ENCODE assay signal across 8 cellular contexts in genomic region chr4:1711055-1711905, GRCh38. TPM values are rescaled to one million over a fixed set of nuclear protein-coding genes. Genes with fewer than 3 reads are reported as not detected.
DNase-seq lines count a peak whose midpoint lies in the region; ATAC-seq and TF ChIP-seq lines count a peak whose summit lies in the region.

No MANE protein-coding gene starts in this region.

- peak overlapping the region; percentile 81 to 94 (median 81) for H3K4me3 ChIP-seq in liver (ENCODE audit: low read depth in 1 of 3, low read length in 3 of 3)

- H3K27me3 ChIP-seq in liver (ENCODE audit: control insufficient read depth in 4 of 4, insufficient read depth in 4 of 4, low read length in 3 of 4), result no peaks in the 10 kb centered on the region

- DNase-seq in NCI-H748 (lab: John Stamatoyannopoulos, UW; ENCODE audit: unreplicated experiment) (peak; percentile 2), NCI-H748 treated with DMSO at 0.1 percent for 48 hours (lab: John Stamatoyannopoulos, UW) (no peak), dermis microvascular lymphatic vessel endothelial cell (ENCODE audit: low read depth in 2 of 2) (peak; percentile 28 to 74), middle frontal gyrus (ENCODE audit: extremely low spot score, low spot score) (no peak)
- DNase-seq in stimulated activated naive CD4-positive, alpha-beta T cell (lab: John Stamatoyannopoulos, UW), result peak; percentile 26 to 52 (median 41)

- TF ChIP-seq CTCF in liver (IDR thresholded peaks at IDR 0.05; ENCODE audit: low read depth, low read length, missing input control), result no peak

- H3K36me3 ChIP-seq in liver (ENCODE audit: control insufficient read depth in 4 of 4, insufficient read depth in 3 of 4, low read depth in 1 of 4, low read length in 3 of 4), result peaks cover 0 to 2% (median 2%) of the 10 kb centered on the region in 4 donors

- peak; percentile 11 for ATAC-seq in HG02970 (IDR thresholded peaks at IDR 0.05; ENCODE audit: low FRiP score, unreplicated experiment)
- ATAC-seq in SK-N-SH treated with all-trans-retinoic acid at 6 μM for 48 hours, result peak; percentile 27

- H3K9me3 ChIP-seq in liver (ENCODE audit: control insufficient read depth in 4 of 4, low read length in 3 of 4), result no peaks in the 10 kb centered on the region

- peaks cover 6 to 25% (median 17%) of the 10 kb centered on the region in 4 donors for H3K4me1 ChIP-seq in liver (ENCODE audit: control insufficient read depth in 4 of 4, insufficient read depth in 4 of 4, low read length in 3 of 4)

- WGBS in liver, result 7% methylated on average over 61 of the region's 61 CpGs

- TF ChIP-seq RAD21 in liver (IDR thresholded peaks at IDR 0.05), result no peak

- H3K27ac ChIP-seq in liver (ENCODE audit: low read depth in 1 of 2, low read length in 2 of 2), result peak overlapping the region; percentile 96 to 100

- H3K9ac ChIP-seq in liver (ENCODE audit: low read depth in 1 of 2, low read length in 2 of 2), result peak overlapping the region; percentile 87 to 90

TF ChIP-seq in SK-N-SH treated with all-trans-retinoic acid at 6 μM for 48 hours, 23 proteins besides CTCF, POLR2A, EP300 and RAD21:
- TF ChIP-seq ZNF8 (CRISPR knock-in tag; IDR thresholded peaks at IDR 0.05), result no peak
- no peak for TF ChIP-seq CSDC2 (CRISPR knock-in tag; IDR thresholded peaks at IDR 0.05)
- no peak for TF ChIP-seq ESRRG (CRISPR knock-in tag; IDR thresholded peaks at IDR 0.05)
- TF ChIP-seq ZNF565 (CRISPR knock-in tag; conservative IDR thresholded peaks at IDR 0.05; ENCODE audit: low read depth), result no peak
- TF ChIP-seq BACH2 (CRISPR knock-in tag; IDR thresholded peaks at IDR 0.05; ENCODE audit: borderline replicate concordance), result no peak
- no peak for TF ChIP-seq OSR1 (CRISPR knock-in tag; IDR thresholded peaks at IDR 0.05)
TF ChIP-seq in SK-N-SH treated with all-trans-retinoic acid at 6 μM for 48 hours: peak in this region for 0.

TF ChIP-seq in liver, 16 proteins besides CTCF, POLR2A, EP300 and RAD21:
- peak; percentile 9 for TF ChIP-seq SP1 (IDR thresholded peaks at IDR 0.05)
- peak; percentile 38 for TF ChIP-seq YY1 (IDR thresholded peaks at IDR 0.05)
- TF ChIP-seq, protein P1, sequence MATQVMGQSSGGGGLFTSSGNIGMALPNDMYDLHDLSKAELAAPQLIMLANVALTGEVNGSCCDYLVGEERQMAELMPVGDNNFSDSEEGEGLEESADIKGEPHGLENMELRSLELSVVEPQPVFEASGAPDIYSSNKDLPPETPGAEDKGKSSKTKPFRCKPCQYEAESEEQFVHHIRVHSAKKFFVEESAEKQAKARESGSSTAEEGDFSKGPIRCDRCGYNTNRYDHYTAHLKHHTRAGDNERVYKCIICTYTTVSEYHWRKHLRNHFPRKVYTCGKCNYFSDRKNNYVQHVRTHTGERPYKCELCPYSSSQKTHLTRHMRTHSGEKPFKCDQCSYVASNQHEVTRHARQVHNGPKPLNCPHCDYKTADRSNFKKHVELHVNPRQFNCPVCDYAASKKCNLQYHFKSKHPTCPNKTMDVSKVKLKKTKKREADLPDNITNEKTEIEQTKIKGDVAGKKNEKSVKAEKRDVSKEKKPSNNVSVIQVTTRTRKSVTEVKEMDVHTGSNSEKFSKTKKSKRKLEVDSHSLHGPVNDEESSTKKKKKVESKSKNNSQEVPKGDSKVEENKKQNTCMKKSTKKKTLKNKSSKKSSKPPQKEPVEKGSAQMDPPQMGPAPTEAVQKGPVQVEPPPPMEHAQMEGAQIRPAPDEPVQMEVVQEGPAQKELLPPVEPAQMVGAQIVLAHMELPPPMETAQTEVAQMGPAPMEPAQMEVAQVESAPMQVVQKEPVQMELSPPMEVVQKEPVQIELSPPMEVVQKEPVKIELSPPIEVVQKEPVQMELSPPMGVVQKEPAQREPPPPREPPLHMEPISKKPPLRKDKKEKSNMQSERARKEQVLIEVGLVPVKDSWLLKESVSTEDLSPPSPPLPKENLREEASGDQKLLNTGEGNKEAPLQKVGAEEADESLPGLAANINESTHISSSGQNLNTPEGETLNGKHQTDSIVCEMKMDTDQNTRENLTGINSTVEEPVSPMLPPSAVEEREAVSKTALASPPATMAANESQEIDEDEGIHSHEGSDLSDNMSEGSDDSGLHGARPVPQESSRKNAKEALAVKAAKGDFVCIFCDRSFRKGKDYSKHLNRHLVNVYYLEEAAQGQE (IDR thresholded peaks at IDR 0.05), result no peak

RNA-seq across cellular contexts. Expression of gene SLBP, which starts 0.8 kb away (rescaled TPM):
- total RNA-seq in dermis microvascular lymphatic vessel endothelial cell (49.3 and 56.8 TPM in 2 replicates), liver (10 to 100 TPM; 14.7 to 64.4 TPM)
- polyA plus RNA-seq in liver, result 10 to 100 TPM; 15.1 to 19.6 TPM

RNA-seq across cellular contexts. Expression of gene TMEM129, which starts 9.8 kb away (rescaled TPM):
- total RNA-seq in dermis microvascular lymphatic vessel endothelial cell, result 19.8 and 35.1 TPM in 2 replicates
- total RNA-seq in liver, result 10 to 100 TPM; 15.9 to 37.0 TPM
- polyA plus RNA-seq in liver, result 10 to 100 TPM; 12.2 to 27.7 TPM

RNA-seq across cellular contexts. Expression of gene TACC3, which starts 10.0 kb away (rescaled TPM):
- total RNA-seq in dermis microvascular lymphatic vessel endothelial cell (9.6 and 13.9 TPM in 2 replicates), liver (10 to 100 TPM in 1 of 2 donors, 1 to 10 TPM in 1; 4.9 to 38.9 TPM)
- 1 to 10 TPM; 1.4 to 6.1 TPM for polyA plus RNA-seq in liver

RNA-seq across cellular contexts. Expression of gene FAM53A, which starts 27.2 kb away (rescaled TPM):
- total RNA-seq in dermis microvascular lymphatic vessel endothelial cell, result 0.26 and 1.4 TPM in 2 replicates
- total RNA-seq in liver, result 1 to 10 TPM in 1 of 2 donors, under 1 TPM in 1; 0.51 to 1.4 TPM
- 1 to 10 TPM in 1 of 2 donors, under 1 TPM in 1; 0.44 to 2.2 TPM for polyA plus RNA-seq in liver

Comparison
In these comparisons a context has a peak if more than half of its experiments do, and no peak if none do; other contexts are left out.
1. DNase-seq: peak in NCI-H748 (single experiment), dermis microvascular lymphatic vessel endothelial cell (2 of 2) and stimulated activated naive CD4-positive, alpha-beta T cell (6 of 6); none in NCI-H748 treated with DMSO at 0.1 percent for 48 hours (single experiment) and middle frontal gyrus (single experiment).